8 cellular contexts compared by ENCODE assay signal in the genomic region with DNA sequence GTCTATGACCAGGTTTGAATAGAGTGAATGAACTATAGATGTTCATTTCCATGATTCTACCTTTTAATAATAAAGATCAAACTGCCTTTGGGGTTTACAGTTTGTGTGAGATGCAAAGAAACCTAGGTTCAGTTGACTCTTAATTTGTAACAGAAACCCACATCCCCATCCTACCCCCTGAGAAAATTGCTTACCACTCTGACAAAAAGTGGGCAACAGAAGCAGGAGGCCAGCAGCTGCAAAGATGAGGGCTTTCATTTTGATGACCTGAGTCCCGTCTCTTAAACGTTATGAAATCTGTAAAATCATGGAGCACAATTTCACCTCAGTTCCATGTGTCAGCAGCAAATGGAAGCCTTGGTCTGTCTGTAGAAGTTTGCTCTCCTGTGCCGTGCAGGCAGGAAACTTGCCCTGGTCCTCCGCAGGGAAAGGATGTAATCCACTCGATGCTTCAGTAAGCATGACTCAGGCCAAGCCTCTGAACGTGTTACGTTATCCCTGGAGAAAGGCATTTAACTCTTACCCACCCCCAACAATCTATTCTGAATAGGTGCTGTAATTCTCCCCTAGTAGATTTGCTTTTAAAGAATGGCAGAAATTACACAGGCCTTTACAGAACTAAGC. TPM values are rescaled to one million over a fixed set of nuclear protein-coding genes. Genes with fewer than 3 reads are reported as not detected.
A peak's percentile ranks its signal among the peaks of the same experiment; 100 is the strongest.
DNase-seq lines count a peak whose midpoint lies in the region; ATAC-seq, FAIRE-seq and TF ChIP-seq lines count a peak whose summit lies in the region.

TSS of gene F2RL2 (minus strand) at position 431 of the 624 bp plus-strand sequence. CDS start at position 258, 173 bp downstream.

- H3K4me3 ChIP-seq in BLaER1 treated with 17β-estradiol and CSF1 and Interleukin-3, amounts not matched to agents 10 nM and 100 nM = no peak within 1 kb of the TSS
- H3K4me3 ChIP-seq in Loucy (ENCODE audit: low read length, poor library complexity, severe bottlenecking) (peak within 1 kb of the TSS; percentile 56), H1 (ENCODE audit: extremely low read depth in 1 of 4, insufficient read depth in 2 of 4, low read depth in 3 of 4, low read length in 4 of 4) (no peak within 1 kb of the TSS), muscle layer of duodenum (ENCODE audit: low read depth in 1 of 2, low read length in 2 of 2) (peak within 1 kb of the TSS; percentile 5 to 15)

- no peak within 1 kb of the TSS for H3K27ac ChIP-seq in BLaER1 treated with 17β-estradiol and CSF1 and Interleukin-3, amounts not matched to agents 10 nM and 100 nM
- H3K27ac ChIP-seq in H1 (ENCODE audit: low read depth, low read length) = no peak within 1 kb of the TSS
- peak within 1 kb of the TSS; percentile 77 for H3K27ac ChIP-seq in muscle layer of duodenum (ENCODE audit: low read length)

- no peaks in the 10 kb centered on the region for H3K27me3 ChIP-seq in BLaER1 treated with 17β-estradiol and CSF1 and Interleukin-3, amounts not matched to agents 10 nM and 100 nM
- H3K27me3 ChIP-seq in Loucy (ENCODE audit: insufficient read depth, low read length, poor library complexity, severe bottlenecking) (no peaks in the 10 kb centered on the region), H1 (replicated peaks in 1 of 4; ENCODE audit: control insufficient read depth in 3 of 4, extremely low read depth in 1 of 4, insufficient read depth in 3 of 4, low read length in 3 of 4) (no peaks in the 10 kb centered on the region), muscle layer of duodenum (ENCODE audit: low read depth, low read length) (no peaks in the 10 kb centered on the region)

- H2BK5ac ChIP-seq in H1 (ENCODE audit: low read depth, low read length) = no peak within 1 kb of the TSS

- no peak within 1 kb of the TSS for H2AFZ ChIP-seq in Loucy (ENCODE audit: low read length)
- H2AFZ ChIP-seq in H1 (ENCODE audit: low read length) = no peak within 1 kb of the TSS

- H4K5ac ChIP-seq in H1 (ENCODE audit: insufficient read length, low read depth, low read length) = no peak within 1 kb of the TSS

- H3F3A ChIP-seq in Loucy (ENCODE audit: low read depth) = 0 out of 2 replicates have a peak, but pooled peaks cover 2% of the 10 kb centered on the region

- peak within 1 kb of the TSS in 9 of 11 experiments; percentile 5 to 46 (median 30); a peak in 11 of 22 replicates for H3K4me2 ChIP-seq in BLaER1 treated with 17β-estradiol and CSF1 and Interleukin-3, amounts not matched to agents 10 nM and 100 nM
- H3K4me2 ChIP-seq in Loucy (ENCODE audit: low read depth, low read length, poor library complexity, severe bottlenecking) (peak within 1 kb of the TSS; percentile 58), H1 (ENCODE audit: insufficient read depth in 1 of 2, low read depth in 2 of 2, low read length in 2 of 2) (no peak within 1 kb of the TSS)

- H3K79me2 ChIP-seq in Loucy (ENCODE audit: insufficient read depth, low read length) (peaks cover 12% of the 10 kb centered on the region; the same call in 1 of the 2 replicates), H1 (ENCODE audit: control insufficient read depth in 1 of 2, insufficient read depth in 2 of 2, low read length in 2 of 2) (no peaks in the 10 kb centered on the region)

- no peaks in the 10 kb centered on the region for H3K9me2 ChIP-seq in Loucy (replicated peaks; ENCODE audit: low read depth, low read length)

- CTCF ChIA-PET in H1 (lab: Charles Lee; ENCODE audit: partially characterized antibody) = interaction anchor here (0.7 to 1.6 kb wide), 2 partner anchors 18 to 118 kb away, joined by 3 to 4 read pairs; no protein-coding TSS in a partner anchor

- no peak within 1 kb of the TSS for H3K23ac ChIP-seq in H1 (ENCODE audit: insufficient read length)

- no peak within 1 kb of the TSS for H3K56ac ChIP-seq in H1 (replicated peaks; ENCODE audit: insufficient read length, low read depth, low read length)

- H2BK15ac ChIP-seq in H1 (ENCODE audit: low read length) = no peak within 1 kb of the TSS

- H3K36me3 ChIP-seq in BLaER1 treated with 17β-estradiol and CSF1 and Interleukin-3, amounts not matched to agents 10 nM and 100 nM = peaks cover 27 to 94% (median 61%) of the 10 kb centered on the region in 11 experiments
- peaks cover 6% of the 10 kb centered on the region; the same call in 1 of the 2 replicates for H3K36me3 ChIP-seq in Loucy (ENCODE audit: insufficient read depth, low read length)
- H3K36me3 ChIP-seq in H1 (ENCODE audit: control insufficient read depth in 2 of 4, insufficient read depth in 4 of 4, low read length in 3 of 4) = no peaks in the 10 kb centered on the region
- peaks cover 0 to 2% of the 10 kb centered on the region in 2 donors for H3K36me3 ChIP-seq in muscle layer of duodenum (ENCODE audit: control insufficient read depth in 1 of 2, insufficient read depth in 2 of 2, low read length in 2 of 2)

- H3K9ac ChIP-seq in BLaER1 treated with 17β-estradiol and CSF1 and Interleukin-3, amounts not matched to agents 10 nM and 100 nM = no peak within 1 kb of the TSS
- H3K9ac ChIP-seq in Loucy (ENCODE audit: low read depth, low read length, poor library complexity, severe bottlenecking) (peak within 1 kb of the TSS; percentile 61), H1 (replicated peaks in 1 of 4; ENCODE audit: extremely low read depth in 1 of 4, low read depth in 3 of 4, low read length in 3 of 4) (no peak within 1 kb of the TSS; a peak in 2 of 7 replicates)

- H4K20me1 ChIP-seq in BLaER1 treated with 17β-estradiol and CSF1 and Interleukin-3, amounts not matched to agents 10 nM and 100 nM = peaks cover 0 to 93% (median 0%) of the 10 kb centered on the region in 11 experiments; a peak in 4 of 22 replicates
- no peaks in the 10 kb centered on the region for H4K20me1 ChIP-seq in Loucy (ENCODE audit: insufficient read depth, low read length, poor library complexity, severe bottlenecking)
- H4K20me1 ChIP-seq in H1 (replicated peaks in 1 of 2; ENCODE audit: control insufficient read depth in 1 of 2, insufficient read depth in 2 of 2, low read length in 2 of 2) = no peaks in the 10 kb centered on the region

- DNase-seq in H1 (ENCODE audit: low read depth in 1 of 2, low spot score in 2 of 2) = no peak
- DNase-seq in SK-N-DZ (ENCODE audit: low spot score) = no peak
- no peak for DNase-seq in NCI-H446 treated with DMSO at 0.1 percent for 48 hours (lab: John Stamatoyannopoulos, UW)
- no peak for DNase-seq in HUDEP-2 (lab: John Stamatoyannopoulos, UW; ENCODE audit: unreplicated experiment in 76 of 76)

- no peaks in the 10 kb centered on the region for H3K9me3 ChIP-seq in BLaER1 treated with 17β-estradiol and CSF1 and Interleukin-3, amounts not matched to agents 10 nM and 100 nM (replicated peaks in 1 of 11)
- no peaks in the 10 kb centered on the region for H3K9me3 ChIP-seq in Loucy (ENCODE audit: insufficient read depth, low read depth, low read length)
- H3K9me3 ChIP-seq in H1 (ENCODE audit: insufficient read depth in 2 of 2, low read depth in 1 of 2, low read length in 1 of 2) = no peaks in the 10 kb centered on the region
- peaks cover 0 to 3% of the 10 kb centered on the region in 2 donors for H3K9me3 ChIP-seq in muscle layer of duodenum (ENCODE audit: control insufficient read depth in 1 of 2, low read length in 2 of 2)

- H2AK5ac ChIP-seq in H1 (ENCODE audit: low read depth, low read length) = no peak within 1 kb of the TSS

- no peak within 1 kb of the TSS for H2BK20ac ChIP-seq in H1 (ENCODE audit: low read length)

- peaks cover 13 to 32% (median 21%) of the 10 kb centered on the region in 10 experiments; a peak in 18 of 20 replicates for H3K4me1 ChIP-seq in BLaER1 treated with 17β-estradiol and CSF1 and Interleukin-3, amounts not matched to agents 10 nM and 100 nM
- H3K4me1 ChIP-seq in Loucy (ENCODE audit: insufficient read depth, low read length, poor library complexity, severe bottlenecking) (peaks cover 81% of the 10 kb centered on the region), H1 (replicated peaks in 1 of 4; ENCODE audit: control insufficient read depth in 3 of 4, insufficient read depth in 4 of 4, low read length in 3 of 4) (peaks cover 0 to 6% (median 4%) of the 10 kb centered on the region in 4 experiments; a peak in 3 of 7 replicates), muscle layer of duodenum (ENCODE audit: control insufficient read depth in 1 of 2, insufficient read depth in 2 of 2, low read length in 2 of 2) (no peaks in the 10 kb centered on the region)

- WGBS in H1 (ENCODE audit: extremely low coverage in 1 of 2, insufficient coverage in 1 of 2, insufficient read length in 1 of 2, insufficient replicate concordance in 2 of 2, low coverage in 1 of 2, low lambda C conversion rate in 2 of 2, missing lambda C conversion rate in 1 of 2), 2 experiments = 64% methylated on average over 7 of the region's 7 CpGs; no CpG with 5 or more reads in 1 of the 2 experiments

- TF ChIP-seq CTCF in Loucy (conservative IDR thresholded peaks at IDR 0.05; ENCODE audit: low read length) = no peak
- TF ChIP-seq CTCF in H1 (IDR thresholded peaks at IDR 0.05; ENCODE audit: control extremely low read depth in 1 of 3, insufficient read depth in 1 of 3, low read depth in 1 of 3, low read length in 3 of 3) = no peak

- H3K23me2 ChIP-seq in H1 (ENCODE audit: low read depth, low read length) = no peaks in the 10 kb centered on the region

- FAIRE-seq in H1 (lab: Jason Lieb, UNC) = no peak

- H3K4ac ChIP-seq in H1 (replicated peaks; ENCODE audit: insufficient read length, low read depth, low read length) = no peak within 1 kb of the TSS

- no peak within 1 kb of the TSS for H4K91ac ChIP-seq in H1 (replicated peaks; ENCODE audit: insufficient read length, low read length)

- no peak for TF ChIP-seq RAD21 in H1 (IDR thresholded peaks at IDR 0.05 in 1 of 2, conservative IDR thresholded peaks at IDR 0.05 in 1 of 2; ENCODE audit: low read depth in 2 of 2, low read length in 2 of 2)

- TF ChIP-seq EP300 in H1 (IDR thresholded peaks at IDR 0.05; ENCODE audit: borderline replicate concordance in 1 of 2, low read depth in 2 of 2, low read length in 2 of 2) = no peak

- no peak within 1 kb of the TSS for H3K18ac ChIP-seq in H1 (ENCODE audit: extremely low read depth, low read length)

- POLR2A ChIA-PET in H1 (lab: Charles Lee; ENCODE audit: partially characterized antibody) = no interaction called here

- H2BK12ac ChIP-seq in H1 (ENCODE audit: low read depth, low read length) = no peak within 1 kb of the TSS

- no peak for ATAC-seq in HG03045 (IDR thresholded peaks at IDR 0.05; ENCODE audit: unreplicated experiment)

- no peak for TF ChIP-seq POLR2A in H1 (IDR thresholded peaks at IDR 0.05; ENCODE audit: control extremely low read depth in 1 of 2, low read depth in 2 of 2, low read length in 2 of 2)

- no peak within 1 kb of the TSS for H4K8ac ChIP-seq in H1 (ENCODE audit: extremely low read depth, insufficient read depth, low read length)

- H3K14ac ChIP-seq in H1 (ENCODE audit: insufficient read length) = no peak within 1 kb of the TSS

- no peak within 1 kb of the TSS for H2BK120ac ChIP-seq in H1 (replicated peaks; ENCODE audit: low read depth, low read length)

- no peaks in the 10 kb centered on the region for H3K79me1 ChIP-seq in H1 (ENCODE audit: low read depth, low read length)

RNA-seq across cellular contexts. Expression of gene F2RL2, which starts in this region (rescaled TPM):
- total RNA-seq in H1 (2021; fragmentation: NEBNext Ultra II Directional; extraction: Animal tissue kit (Norgen Biotek cat#: 25700)) = 0.07 and 0.10 TPM in 2 replicates
- polyA plus RNA-seq in H1 (2011; rRNA removed) = 0.03 and 0.13 TPM in 2 replicates
- 0.05 TPM for polyA plus RNA-seq in H1 (2011; cell fraction: cytosol; rRNA removed)
- polyA plus RNA-seq in H1 (2011; cell fraction: nucleus; rRNA removed) = 0.16 TPM
- 0.08 to 0.13 TPM in 2 of 4 replicates, not detected in the others for polyA plus RNA-seq in H1 (2012, experiment 1 of 2)
- polyA plus RNA-seq in H1 (2012, experiment 2 of 2) = not detected
- 0.06 TPM for polyA plus RNA-seq in H1 (2013, experiment 1 of 2)
- 0.11 TPM for polyA plus RNA-seq in H1 (2013, experiment 2 of 2)
- polyA minus RNA-seq in H1 (2011; rRNA and poly(A)+ RNA removed) = 0.28 and 0.51 TPM in 2 replicates
- polyA minus RNA-seq in H1 (2011; cell fraction: cytosol; rRNA and poly(A)+ RNA removed) = not detected
- polyA minus RNA-seq in H1 (2011; cell fraction: nucleus; rRNA and poly(A)+ RNA removed) = not detected
- polyA plus RNA-seq in SK-N-DZ (2014; cell fraction: cytosol; rRNA removed) = not detected in 2 replicates
- not detected in 2 replicates for polyA plus RNA-seq in SK-N-DZ (2014; cell fraction: nucleus; rRNA removed)

Comparison
In these comparisons a context has a peak if more than half of its experiments do, and no peak if none do; other contexts are left out.
1. H3K4me2 ChIP-seq: peak in BLaER1 treated with 17β-estradiol and CSF1 and Interleukin-3, amounts not matched to agents 10 nM and 100 nM (9 of 11) and Loucy (single experiment); none in H1 (0 of 2).
2. H3K4me3 ChIP-seq: peak in Loucy (single experiment) and muscle layer of duodenum (2 of 2); none in BLaER1 treated with 17β-estradiol and CSF1 and Interleukin-3, amounts not matched to agents 10 nM and 100 nM (0 of 10) and H1 (0 of 4).